36 cellular contexts compared by ENCODE assay signal in genomic region chr22:38427465-38427864, GRCh38. TPM values are rescaled to one million over a fixed set of nuclear protein-coding genes. Genes with fewer than 3 reads are reported as not detected.
"Had no signal": no experiment of that assay in that cellular context is flagged by ENCODE, and none has a peak within 500 bp of the region (broad histone marks: within the 10 kb centered on the region; RNA-seq: fewer than 3 reads in every experiment).

No MANE protein-coding gene starts in this region.

- H3K36me3 ChIP-seq: adrenal gland, ascending aorta, brain microvascular endothelial cell, breast epithelium, cardiac muscle cell had no signal

- H3K4me1 ChIP-seq: adrenal gland, ascending aorta, body of pancreas, breast epithelium had no signal

- H3K9me3 ChIP-seq: adrenal gland, ascending aorta, body of pancreas, breast epithelium had no signal

- H3K27me3 ChIP-seq: adrenal gland, ascending aorta, body of pancreas, brain microvascular endothelial cell, breast epithelium, cardiac muscle cell had no signal

- ATAC-seq: activated naive CD4-positive, alpha-beta T cell treated with anti-CD3 and anti-CD28 coated beads, Interleukin-2, amount 50 U/mL, for 72 hours; activated T-cell treated with anti-CD3 and anti-CD28 coated beads, Interleukin-2, amount 50 U/mL, for 4 hours; activated T-cell treated with anti-CD3 and anti-CD28 coated beads, Interleukin-2, amount 50 U/mL, for 72 hours; activated T-helper 17 cell treated with anti-CD3 and anti-CD28 coated beads, Interleukin-2, amount 50 U/mL, for 72 hours; body of pancreas had no signal

- H3K4me3 ChIP-seq: adrenal gland, ascending aorta, body of pancreas, breast epithelium, cardiac muscle cell had no signal

- H3K27ac ChIP-seq: adrenal gland, ascending aorta, body of pancreas, brain microvascular endothelial cell, breast epithelium, cardiac muscle cell had no signal

- DNase-seq: activated effector memory CD4-positive, alpha-beta T cell treated with anti-CD3 and anti-CD28 coated beads, Interleukin-2, amount 50 U/mL, for 16 hours; activated effector memory CD4-positive, alpha-beta T cell treated with Interleukin-2 at 50 U/mL for 16 hours; activated gamma-delta T cell; activated gamma-delta T cell treated with Interleukin-2 at 50 U/mL for 16 hours; activated naive CD4-positive, alpha-beta T cell; activated naive CD4-positive, alpha-beta T cell treated with anti-CD3 and anti-CD28 coated beads for 36 hours; activated naive CD4-positive, alpha-beta T cell treated with anti-CD3 and anti-CD28 coated beads, Interleukin-2, amount 10 ng/mL, durations not matched to agents 7 days and 5 days; activated naive CD4-positive, alpha-beta T cell treated with anti-CD3 and anti-CD28 coated beads, Interleukin-2, amount 50 U/mL, for 16 hours; activated naive CD4-positive, alpha-beta T cell treated with Interleukin-2 at 50 U/mL for 16 hours; activated naive CD8-positive, alpha-beta T cell treated with anti-CD3 and anti-CD28 coated beads for 36 hours; activated naive CD8-positive, alpha-beta T cell treated with anti-CD3 and anti-CD28 coated beads, Interleukin-2, amount 10 ng/mL, durations not matched to agents 7 days and 5 days; activated naive CD8-positive, alpha-beta T cell treated with anti-CD3 and anti-CD28 coated beads, Interleukin-2, amount 50 U/mL, for 24 hours; activated T-cell treated with anti-CD3 and anti-CD28 coated beads for 4 hours; activated T-cell treated with anti-CD3 and anti-CD28 coated beads, Interleukin-2, amount 50 U/mL, for 1 hour; activated T-cell treated with anti-CD3 and anti-CD28 coated beads, Interleukin-2, amount 50 U/mL, for 24 hours; activated T-cell treated with anti-CD3 and anti-CD28 coated beads, Interleukin-2, amount 50 U/mL, for 4 hours; activated T-cell treated with anti-CD3 and anti-CD28 coated beads, Interleukin-2, amount 50 U/mL, for 48 hours; activated T-cell treated with anti-CD3 and anti-CD28 coated beads, Interleukin-2, amount 50 U/mL, for 72 hours; adrenal gland; amniotic stem cell; amygdala; anterior cingulate cortex; aorta; body of pancreas; brain microvascular endothelial cell; central memory CD4-positive, alpha-beta T cell; cerebellar nuclear complex had no signal

RNA-seq across cellular contexts. Expression of gene KCNJ4, which starts 27.5 kb away (rescaled TPM):
- total RNA-seq: activated naive CD4-positive, alpha-beta T cell treated with anti-CD3 and anti-CD28 coated beads for 36 hours; activated naive CD4-positive, alpha-beta T cell treated with anti-CD3 and anti-CD28 coated beads, Interleukin-2, amount 50 U/mL, for 72 hours; activated naive CD8-positive, alpha-beta T cell treated with anti-CD3 and anti-CD28 coated beads for 36 hours; activated naive CD8-positive, alpha-beta T cell treated with anti-CD3 and anti-CD28 coated beads, Interleukin-2, amount 10 ng/mL, durations not matched to agents 7 days and 5 days; activated T-cell treated with anti-CD3 and anti-CD28 coated beads, Interleukin-2, amount 50 U/mL, for 4 hours; activated T-cell treated with anti-CD3 and anti-CD28 coated beads, Interleukin-2, amount 50 U/mL, for 72 hours; activated T-helper 1 cell treated with anti-CD3 and anti-CD28 coated beads, Interleukin-12 subunit alpha, Interleukin-12 subunit beta, Interleukin-2, Interleukin-4 antibody, amounts not matched to agents 30 ng/mL and 10 ng/mL and 1 ng/mL, durations not matched to agents 14 hours and 24 hours and 36 hours; activated T-helper 17 cell treated with anti-CD3 and anti-CD28 coated beads, Interleukin-2, amount 50 U/mL, for 72 hours; activated T-helper 2 cell treated with anti-CD3 and anti-CD28 coated beads, Interferon-gamma antibody, Interleukin-2, Interleukin-4, amounts not matched to agents 10 μg/mL and 5 μg/mL and 100 μg/mL, durations not matched to agents 14 hours and 24 hours and 36 hours; aorta; ascending aorta; body of pancreas; breast epithelium; bronchial epithelial cell had no signal
- polyA plus RNA-seq: adipose tissue, aorta had no signal
